8 cellular contexts compared by ENCODE assay signal in genomic region chr11:84720706-84721402, GRCh38.
DNase-seq lines count a peak whose midpoint lies in the region; ATAC-seq and TF ChIP-seq lines count a peak whose summit lies in the region.

No MANE protein-coding gene starts in this region.

- no peaks in the 10 kb centered on the region for H3K79me2 ChIP-seq in GM23248 (ENCODE audit: insufficient read depth)

- no peaks in the 10 kb centered on the region for H4K20me1 ChIP-seq in GM23248 (ENCODE audit: insufficient read depth)

- H3K4me3 ChIP-seq in GM23248 (peak overlapping the region; percentile 59), fibroblast of pulmonary artery (replicated peaks; ENCODE audit: low read depth, low read length) (no peak overlapping the region)

- DNase-seq in GM23248 (peak; percentile 19), SHP77 treated with DMSO at 0.1 percent for 48 hours (lab: John Stamatoyannopoulos, UW) (peak; percentile 17), fibroblast of pulmonary artery (ENCODE audit: low read depth) (peak; percentile 1), nucleus accumbens (lab: John Stamatoyannopoulos, UW) (peak in 39 of 56 donors; percentile 2 to 75 (median 39)), NCI-H1930 (lab: John Stamatoyannopoulos, UW) (no peak), NOMO-1 (lab: John Stamatoyannopoulos, UW; ENCODE audit: unreplicated experiment in 2 of 2) (no peak)
- DNase-seq in activated CD4-positive, alpha-beta T cell treated with anti-CD3 and anti-CD28 coated beads for 48 hours: no peak

- H3K4me1 ChIP-seq in GM23248 (ENCODE audit: insufficient read depth): no peaks in the 10 kb centered on the region

- in situ Hi-C loops in GM23248 (cut with MboI): no loop called here

- H3K9me3 ChIP-seq in GM23248 (ENCODE audit: low read depth): no peaks in the 10 kb centered on the region

- no peak for ATAC-seq in GM21390 (IDR thresholded peaks at IDR 0.05; ENCODE audit: unreplicated experiment)

- H2AFZ ChIP-seq in GM23248: peak overlapping the region; percentile 58

- peaks cover 15% of the 10 kb centered on the region for H3K27me3 ChIP-seq in GM23248 (replicated peaks; ENCODE audit: insufficient read depth)

- TF ChIP-seq CTCF in fibroblast of pulmonary artery (IDR thresholded peaks at IDR 0.05; ENCODE audit: low read length, missing control alignments): no peak

- no peaks in the 10 kb centered on the region for H3K36me3 ChIP-seq in GM23248 (ENCODE audit: low read depth)

- no peaks in the 10 kb centered on the region for H3K9me2 ChIP-seq in GM23248 (ENCODE audit: insufficient read depth)

- no peaks in the 10 kb centered on the region for H3F3A ChIP-seq in GM23248 (ENCODE audit: insufficient read depth)

- H3K4me2 ChIP-seq in GM23248 (ENCODE audit: unreplicated experiment): peak overlapping the region; percentile 59

- WGBS in GM23248 (ENCODE audit: low coverage in 1 of 2, low lambda C conversion rate in 2 of 2, missing lambda C conversion rate in 2 of 2), 2 experiments: 2% methylated on average over 19 to 29 of the region's 29 CpGs

- no peak overlapping the region for H3K9ac ChIP-seq in GM23248

- H3K27ac ChIP-seq in GM23248: no peak overlapping the region

Comparison
In these comparisons a context has a peak if more than half of its experiments do, and no peak if none do; other contexts are left out.
1. DNase-seq: peak in GM23248 (single experiment), SHP77 treated with DMSO at 0.1 percent for 48 hours (single experiment), fibroblast of pulmonary artery (single experiment) and nucleus accumbens (39 of 56); none in NCI-H1930 (0 of 2), NOMO-1 (0 of 2) and activated CD4-positive, alpha-beta T cell treated with anti-CD3 and anti-CD28 coated beads for 48 hours (single experiment).